In genomic region chr10:28833313-28833712, GRCh38 we compare ENCODE assay signal across 22 cellular contexts.
DNase-seq lines count a peak whose midpoint lies in the region; FAIRE-seq and TF ChIP-seq lines count a peak whose summit lies in the region.
"Had no signal": no experiment of that assay in that cellular context is flagged by ENCODE, and none has a peak within 500 bp of the region (broad histone marks: within the 10 kb centered on the region; RNA-seq: fewer than 3 reads in every experiment).

No MANE protein-coding gene starts in this region.

- H3K27ac ChIP-seq in C4-2B: peak overlapping the region; percentile 70
- peak overlapping the region; percentile 26 to 82; a peak in 3 of 4 replicates for H3K27ac ChIP-seq in SK-N-SH (ENCODE audit: low read depth in 2 of 2, low read length in 1 of 2)
- H3K27ac ChIP-seq in hepatocyte: no peak overlapping the region
- no peak overlapping the region for H3K27ac ChIP-seq in SJCRH30
- H3K27ac ChIP-seq: BLaER1 treated with 17β-estradiol and CSF1 and Interleukin-3, amounts not matched to agents 10 nM and 100 nM; KMS-11 had no signal

- H3K9me2 ChIP-seq in SK-N-SH (no peaks in the 10 kb centered on the region), hepatocyte (replicated peaks; ENCODE audit: insufficient read depth) (no peaks in the 10 kb centered on the region)

- no peak for TF ChIP-seq CTCF in C4-2B (conservative IDR thresholded peaks at IDR 0.05)
- no peak for TF ChIP-seq CTCF in LNCaP clone FGC (IDR thresholded peaks at IDR 0.05; ENCODE audit: control insufficient read depth, extremely low read depth, insufficient read depth)
- no peak for TF ChIP-seq CTCF in SK-N-SH (IDR thresholded peaks at IDR 0.05)
- no peak for TF ChIP-seq CTCF in hepatocyte (IDR thresholded peaks at IDR 0.05; ENCODE audit: poor library complexity)

- peaks cover 4 to 5% of the 10 kb centered on the region in 2 experiments; a peak in 3 of 4 replicates for H3K4me1 ChIP-seq in SK-N-SH (ENCODE audit: control insufficient read depth in 1 of 2, insufficient read depth in 2 of 2, low read depth in 1 of 2, low read length in 1 of 2)
- no peaks in the 10 kb centered on the region for H3K4me1 ChIP-seq in hepatocyte (ENCODE audit: insufficient read depth)
- H3K4me1 ChIP-seq in SJCRH30: no peaks in the 10 kb centered on the region
- H3K4me1 ChIP-seq: BLaER1 treated with 17β-estradiol and CSF1 and Interleukin-3, amounts not matched to agents 10 nM and 100 nM had no signal

- no peaks in the 10 kb centered on the region for H3K36me3 ChIP-seq in SK-N-SH (replicated peaks in 1 of 2; ENCODE audit: control insufficient read depth in 1 of 2, insufficient read depth in 2 of 2, low read length in 1 of 2)
- no peaks in the 10 kb centered on the region for H3K36me3 ChIP-seq in hepatocyte (replicated peaks; ENCODE audit: insufficient read depth, low read depth)
- H3K36me3 ChIP-seq in SJCRH30: no peaks in the 10 kb centered on the region
- H3K36me3 ChIP-seq: BLaER1 treated with 17β-estradiol and CSF1 and Interleukin-3, amounts not matched to agents 10 nM and 100 nM had no signal

- no peaks in the 10 kb centered on the region for H3K27me3 ChIP-seq in SK-N-SH (ENCODE audit: insufficient read depth)
- no peaks in the 10 kb centered on the region for H3K27me3 ChIP-seq in hepatocyte
- 0 out of 2 replicates have a peak, but pooled peaks cover 3% of the 10 kb centered on the region for H3K27me3 ChIP-seq in SJCRH30
- H3K27me3 ChIP-seq: BLaER1 treated with 17β-estradiol and CSF1 and Interleukin-3, amounts not matched to agents 10 nM and 100 nM had no signal

- H3K4me3 ChIP-seq in LNCaP clone FGC (ENCODE audit: low read depth, low read length) (no peak overlapping the region), SK-N-SH (ENCODE audit: low read depth in 2 of 2, low read length in 1 of 2) (no peak overlapping the region), hepatocyte (no peak overlapping the region), SJCRH30 (no peak overlapping the region)
- H3K4me3 ChIP-seq: BLaER1 treated with 17β-estradiol and CSF1 and Interleukin-3, amounts not matched to agents 10 nM and 100 nM had no signal

- no peak; the same call in 1 of the 2 replicates for TF ChIP-seq RAD21 in SK-N-SH (IDR thresholded peaks at IDR 0.05; ENCODE audit: low read length)

- 5% methylated on average over 4 of the region's 4 CpGs for WGBS in SK-N-SH (ENCODE audit: low lambda C conversion rate)
- WGBS in hepatocyte (ENCODE audit: low lambda C conversion rate, missing lambda C conversion rate): 39% methylated on average over 4 of the region's 4 CpGs

- H4K20me1 ChIP-seq in SK-N-SH (ENCODE audit: insufficient read depth) (no peaks in the 10 kb centered on the region), hepatocyte (ENCODE audit: insufficient read depth, poor library complexity, severe bottlenecking) (no peaks in the 10 kb centered on the region)
- H4K20me1 ChIP-seq: BLaER1 treated with 17β-estradiol and CSF1 and Interleukin-3, amounts not matched to agents 10 nM and 100 nM had no signal

- H3F3A ChIP-seq in SK-N-SH (replicated peaks; ENCODE audit: insufficient read depth): peaks cover 4% of the 10 kb centered on the region

- POLR2A ChIA-PET in SK-N-SH (lab: Yijun Ruan, JAX): no interaction called here

- no peak for TF ChIP-seq POLR2A in GM12892 (IDR thresholded peaks at IDR 0.05; ENCODE audit: low read depth, low read length)

- H3K9ac ChIP-seq in SK-N-SH: no peak overlapping the region
- H3K9ac ChIP-seq: BLaER1 treated with 17β-estradiol and CSF1 and Interleukin-3, amounts not matched to agents 10 nM and 100 nM; KMS-11 had no signal

- CTCF ChIA-PET in SK-N-SH (lab: Yijun Ruan, JAX): interaction anchor here (0.6 to 1.5 kb wide), 4 partner anchors 23 to 190 kb away, joined by 3 to 6 read pairs (median 3); no protein-coding TSS in a partner anchor

- DNase-seq in LNCaP clone FGC (ENCODE audit: low read depth) (peak; percentile 90), SK-N-SH (peak; percentile 65), hepatocyte (ENCODE audit: low spot score) (no peak), NCI-H774 (lab: John Stamatoyannopoulos, UW) (no peak), SJCRH30 (no peak), GM12892 (ENCODE audit: insufficient read length) (no peak)
- DNase-seq: ACHN; CD8-positive, alpha-beta T cell; DMS153; GOT3; HCEC 1CT; NCI-H1930; NCI-H226; NCI-H510A treated with DMSO at 0.1 percent for 48 hours; NCI-H82; OCI-M1; SHP77; T-helper 1 cell had no signal

- TF ChIP-seq EP300 in SK-N-SH (IDR thresholded peaks at IDR 0.05; ENCODE audit: borderline replicate concordance in 1 of 2, low read depth in 1 of 2, low read length in 1 of 2): peak; percentile 32 to 93; a peak in 3 of 4 replicates

- H3K9me3 ChIP-seq in SK-N-SH (no peaks in the 10 kb centered on the region), hepatocyte (ENCODE audit: low read depth) (no peaks in the 10 kb centered on the region), SJCRH30 (replicated peaks) (no peaks in the 10 kb centered on the region)

- no peaks in the 10 kb centered on the region for H3K79me2 ChIP-seq in SK-N-SH (ENCODE audit: insufficient read depth)
- no peaks in the 10 kb centered on the region for H3K79me2 ChIP-seq in hepatocyte

- no peak overlapping the region for H3K4me2 ChIP-seq in SK-N-SH
- H3K4me2 ChIP-seq in hepatocyte: peak overlapping the region; percentile 4
- H3K4me2 ChIP-seq: BLaER1 treated with 17β-estradiol and CSF1 and Interleukin-3, amounts not matched to agents 10 nM and 100 nM; KMS-11 had no signal

- FAIRE-seq in GM12892 (lab: Jason Lieb, UNC): no peak
- FAIRE-seq: HTR-8/SVneo had no signal

- H2AFZ ChIP-seq in SK-N-SH (ENCODE audit: low read depth): 0 out of 2 replicates have a peak overlapping the region, but pooled peaks have one; percentile 18
- H2AFZ ChIP-seq in hepatocyte: no peak overlapping the region

TF ChIP-seq in SK-N-SH, 30 proteins besides CTCF, POLR2A, EP300 and RAD21 (continues in another document):
- TF ChIP-seq ZBTB33 (IDR thresholded peaks at IDR 0.05; ENCODE audit: borderline replicate concordance, low read depth) (no peak), FOXJ3 (CRISPR knock-in tag; IDR thresholded peaks at IDR 0.05) (peak; percentile 88), POLR2AphosphoS5 (IDR thresholded peaks at IDR 0.05; ENCODE audit: low read depth, low read length) (peak; percentile 45), USF2 (IDR thresholded peaks at IDR 0.05; ENCODE audit: borderline replicate concordance, low read depth, low read length) (no peak), TCF12 (IDR thresholded peaks at IDR 0.05) (peak; percentile 78), SMC3 (IDR thresholded peaks at IDR 0.05; ENCODE audit: low read depth, low read length) (no peak), TEAD4 (IDR thresholded peaks at IDR 0.05; ENCODE audit: borderline replicate concordance, insufficient read depth) (peak; percentile 59), IRF3 (IDR thresholded peaks at IDR 0.05; ENCODE audit: low read depth, low read length) (no peak), CHD2 (IDR thresholded peaks at IDR 0.05; ENCODE audit: low read length, partially characterized antibody) (peak; percentile 77), FOXM1 (IDR thresholded peaks at IDR 0.05; ENCODE audit: low read depth) (no peak), NFIC (IDR thresholded peaks at IDR 0.05; ENCODE audit: borderline replicate concordance) (no peak), MEF2A (IDR thresholded peaks at IDR 0.05; ENCODE audit: borderline replicate concordance, low read depth) (no peak), RFX5 (IDR thresholded peaks at IDR 0.05; ENCODE audit: low read length) (no peak), PBX3 (IDR thresholded peaks at IDR 0.05) (0 out of 2 replicates have a peak, but pooled peaks have one; percentile 20), TAF1 (IDR thresholded peaks at IDR 0.05; ENCODE audit: borderline replicate concordance, low read depth, low read length) (no peak), GATA2 (CRISPR knock-in tag; IDR thresholded peaks at IDR 0.05) (peak; percentile 80)

Comparison
In these comparisons a context has a peak if more than half of its experiments do, and no peak if none do; other contexts are left out.
1. H3K27ac ChIP-seq: peak in C4-2B (single experiment) and SK-N-SH (2 of 2); none in hepatocyte (single experiment) and SJCRH30 (single experiment).
2. DNase-seq: peak in LNCaP clone FGC (single experiment) and SK-N-SH (single experiment); none in hepatocyte (single experiment), NCI-H774 (single experiment), SJCRH30 (0 of 2) and GM12892 (single experiment).